8 cellular contexts compared by ENCODE assay signal in the genomic region with DNA sequence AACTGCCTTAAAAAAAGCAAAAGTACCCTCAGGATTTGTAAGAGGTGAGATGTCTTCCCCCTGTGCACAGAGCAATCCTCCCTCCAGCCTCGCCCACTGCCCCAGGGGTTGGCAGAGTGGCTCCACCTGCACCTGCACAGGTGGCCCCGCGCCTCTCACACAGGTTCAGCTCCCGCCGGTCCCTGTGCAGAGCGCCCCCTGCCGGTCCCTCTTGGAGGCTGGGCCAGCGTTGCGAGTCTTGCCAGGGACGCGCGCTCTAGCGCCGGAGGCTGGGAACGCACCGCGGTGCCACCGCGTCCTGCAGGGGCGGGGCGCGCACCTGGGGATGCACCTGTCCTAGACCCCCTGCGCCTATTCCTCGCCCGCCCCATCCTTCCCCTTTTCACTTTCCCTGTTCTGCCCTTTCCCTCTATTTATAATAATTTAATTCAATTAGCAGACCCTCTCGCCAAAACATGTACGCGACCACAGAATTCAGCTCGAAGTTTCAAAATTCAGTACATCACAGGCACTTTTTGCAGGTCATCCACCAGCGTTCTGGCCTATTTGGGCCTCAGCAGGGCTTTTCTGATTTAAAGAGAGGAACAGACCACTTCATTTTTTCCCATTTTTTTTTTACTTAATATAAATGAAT.
A peak's percentile ranks its signal among the peaks of the same experiment; 100 is the strongest.
DNase-seq lines count a peak whose midpoint lies in the region; ATAC-seq and TF ChIP-seq lines count a peak whose summit lies in the region.

No MANE protein-coding gene starts in this region.

- no peak for TF ChIP-seq RAD21 in neural cell (conservative IDR thresholded peaks at IDR 0.05)

- H3K79me2 ChIP-seq in neural cell (replicated peaks; ENCODE audit: insufficient read depth, low read length) = no peaks in the 10 kb centered on the region

- H3K4me2 ChIP-seq in neural cell (ENCODE audit: low read length) = no peak overlapping the region

- H3K4me3 ChIP-seq in neural cell (ENCODE audit: low read length) = no peak overlapping the region

- DNase-seq in stimulated activated CD4-positive, alpha-beta T cell treated with anti-CD3 and anti-CD28 coated beads, Interleukin-12 subunit alpha, Interleukin-12 subunit beta, amount 100 ng/mL, for 48 hours (ENCODE audit: low read depth in 2 of 3, low spot score in 1 of 3) = peak; percentile 17 to 24 (median 18)
- DNase-seq in stimulated activated CD4-positive, alpha-beta T cell treated with anti-CD3 and anti-CD28 coated beads, Interleukin-12 subunit alpha, Interleukin-12 subunit beta, amount 100 ng/mL, for 4 hours = no peak
- DNase-seq in activated CD8-positive, alpha-beta memory T cell treated with anti-CD3 and anti-CD28 coated beads, Interleukin-2, amount 50 U/mL, for 48 hours = peak; percentile 86
- no peak for DNase-seq in central memory CD4-positive, alpha-beta T cell
- DNase-seq in NCI-H524 (lab: John Stamatoyannopoulos, UW) = no peak

- no peaks in the 10 kb centered on the region for H3K36me3 ChIP-seq in neural cell (ENCODE audit: insufficient read depth, low read length)

- no peak overlapping the region for H2AFZ ChIP-seq in neural cell (ENCODE audit: low read depth, low read length)

- no peak overlapping the region for H3K27ac ChIP-seq in neural cell (ENCODE audit: low read length)

- H3K27me3 ChIP-seq in neural cell (ENCODE audit: insufficient read depth, low read depth, low read length) = peaks cover 13% of the 10 kb centered on the region

- H3K9ac ChIP-seq in neural cell (ENCODE audit: low read length) = no peak overlapping the region

- TF ChIP-seq CTCF in neural cell (IDR thresholded peaks at IDR 0.05; ENCODE audit: poor library complexity, severe bottlenecking) = peak; percentile 64

- H3F3A ChIP-seq in neural cell (ENCODE audit: insufficient read depth, low read length, poor library complexity, severe bottlenecking) = no peaks in the 10 kb centered on the region

- H3K9me2 ChIP-seq in neural cell (ENCODE audit: insufficient read depth, low read length) = no peaks in the 10 kb centered on the region

- H4K20me1 ChIP-seq in neural cell (ENCODE audit: insufficient read depth) = no peaks in the 10 kb centered on the region

- peak; percentile 72 for ATAC-seq in HG03139 (IDR thresholded peaks at IDR 0.05; ENCODE audit: unreplicated experiment)
- ATAC-seq in GM18517 (IDR thresholded peaks at IDR 0.05; ENCODE audit: unreplicated experiment) = no peak

- TF ChIP-seq EP300 in neural cell (conservative IDR thresholded peaks at IDR 0.05; ENCODE audit: poor library complexity, severe bottlenecking) = no peak

- H3K9me3 ChIP-seq in neural cell (ENCODE audit: low read length) = no peaks in the 10 kb centered on the region

TF ChIP-seq in neural cell, 6 proteins besides CTCF, POLR2A, EP300 and RAD21:
- peak; percentile 34 for TF ChIP-seq SMC3 (conservative IDR thresholded peaks at IDR 0.05; ENCODE audit: poor library complexity)
- TF ChIP-seq POLR2AphosphoS5 (IDR thresholded peaks at IDR 0.05) = no peak
TF ChIP-seq in neural cell: peak in this region for 1.

Comparison
In these comparisons a context has a peak if more than half of its experiments do, and no peak if none do; other contexts are left out.
1. DNase-seq: peak in stimulated activated CD4-positive, alpha-beta T cell treated with anti-CD3 and anti-CD28 coated beads, Interleukin-12 subunit alpha, Interleukin-12 subunit beta, amount 100 ng/mL, for 48 hours (3 of 3) and activated CD8-positive, alpha-beta memory T cell treated with anti-CD3 and anti-CD28 coated beads, Interleukin-2, amount 50 U/mL, for 48 hours (single experiment); none in stimulated activated CD4-positive, alpha-beta T cell treated with anti-CD3 and anti-CD28 coated beads, Interleukin-12 subunit alpha, Interleukin-12 subunit beta, amount 100 ng/mL, for 4 hours (single experiment), central memory CD4-positive, alpha-beta T cell (single experiment) and NCI-H524 (0 of 2).